ENCODE assay signal across 8 cellular contexts in genomic region chrX:65528705-65529340, GRCh38. TPM values are rescaled to one million over a fixed set of nuclear protein-coding genes. Genes with fewer than 3 reads are reported as not detected.
A peak's percentile ranks its signal among the peaks of the same experiment; 100 is the strongest.
DNase-seq lines count a peak whose midpoint lies in the region; ATAC-seq, FAIRE-seq and TF ChIP-seq lines count a peak whose summit lies in the region.

No MANE protein-coding gene starts in this region.

- peak; percentile 57 for ATAC-seq in left colon

- no peak overlapping the region for H3K27ac Mint-ChIP-seq in T-helper 2 cell treated with Interferon-gamma antibody and Interleukin-4, amounts not matched to agents 5 μg/mL and 100 μg/mL, for 36 hours
- no peak overlapping the region for H3K27ac Mint-ChIP-seq in brain

- peaks cover 11% of the 10 kb centered on the region for H3K36me3 Mint-ChIP-seq in T-helper 2 cell treated with Interferon-gamma antibody and Interleukin-4, amounts not matched to agents 5 μg/mL and 100 μg/mL, for 36 hours (ENCODE audit: low read depth)
- H3K36me3 Mint-ChIP-seq in brain, result peaks cover 8% of the 10 kb centered on the region

- H3K9me3 Mint-ChIP-seq in T-helper 2 cell treated with Interferon-gamma antibody and Interleukin-4, amounts not matched to agents 5 μg/mL and 100 μg/mL, for 36 hours, result no peaks in the 10 kb centered on the region
- peaks cover 0 to 3% (median 0%) of the 10 kb centered on the region in 5 experiments for H3K9me3 Mint-ChIP-seq in brain

- H3K4me3 ChIP-seq in AG04449 (ENCODE audit: low read depth, low read length), result no peak overlapping the region

- no peaks in the 10 kb centered on the region for H3K27me3 Mint-ChIP-seq in T-helper 2 cell treated with Interferon-gamma antibody and Interleukin-4, amounts not matched to agents 5 μg/mL and 100 μg/mL, for 36 hours (ENCODE audit: low read depth)
- H3K27me3 Mint-ChIP-seq in brain, result no peaks in the 10 kb centered on the region

- DNase-seq in AG04449 (ENCODE audit: low read depth, low spot score), result no peak
- DNase-seq in GM12891 (ENCODE audit: insufficient read length, low spot score), result peak; percentile 13
- DNase-seq in HK-2 (ENCODE audit: unreplicated experiment), result peak; percentile 48
- peak; percentile 4 for DNase-seq in T-helper 2 cell treated with Interferon-gamma antibody and Interleukin-4, amounts not matched to agents 5 μg/mL and 100 μg/mL, for 36 hours (ENCODE audit: low spot score)
- peak in 1 of 2 donors; percentile 64 for DNase-seq in left colon
- peak; percentile 25 for DNase-seq in stimulated activated CD8-positive, alpha-beta memory T cell treated with anti-CD3 and anti-CD28 coated beads, Interleukin-15, amount 100 ng/mL, for 24 hours (ENCODE audit: low read depth)
- DNase-seq in pons (ENCODE audit: low spot score), result no peak

- intact Hi-C loops in left colon (cut with DNase I, micrococcal nuclease), result no loop called here

- TF ChIP-seq CTCF in AG04449 (IDR thresholded peaks at IDR 0.05; ENCODE audit: insufficient read depth, low read length, missing control alignments) (peak; percentile 87), brain (conservative IDR thresholded peaks at IDR 0.05) (peak; percentile 79 to 89)

- no peak overlapping the region for H3K4me3 Mint-ChIP-seq in T-helper 2 cell treated with Interferon-gamma antibody and Interleukin-4, amounts not matched to agents 5 μg/mL and 100 μg/mL, for 36 hours
- no peak overlapping the region for H3K4me3 Mint-ChIP-seq in brain

- CTCF ChIA-PET in AG04449 (lab: Yijun Ruan, JAX), result interaction anchor here (0.9 to 2.2 kb wide), 9 partner anchors 8 to 1599 kb away, joined by 3 to 20 read pairs (median 4); no protein-coding TSS in a partner anchor

- FAIRE-seq in GM12891 (lab: Jason Lieb, UNC), result peak; percentile 70

- peaks cover 10% of the 10 kb centered on the region for H3K4me1 Mint-ChIP-seq in T-helper 2 cell treated with Interferon-gamma antibody and Interleukin-4, amounts not matched to agents 5 μg/mL and 100 μg/mL, for 36 hours (ENCODE audit: low read depth)
- H3K4me1 Mint-ChIP-seq in brain, result peaks cover 12% of the 10 kb centered on the region

- TF ChIP-seq POLR2A in GM12891 (IDR thresholded peaks at IDR 0.05; ENCODE audit: low read depth, low read length), result no peak

- POLR2A ChIA-PET in AG04449 (lab: Yijun Ruan, JAX), result no interaction called here

TF ChIP-seq in GM12891, 5 proteins besides CTCF, POLR2A, EP300 and RAD21:
- no peak for TF ChIP-seq POU2F2 (IDR thresholded peaks at IDR 0.05; ENCODE audit: low read depth, low read length)
- no peak for TF ChIP-seq SPI1 (IDR thresholded peaks at IDR 0.05; ENCODE audit: low read depth, low read length)
- no peak for TF ChIP-seq PAX5 (IDR thresholded peaks at IDR 0.05; ENCODE audit: insufficient read depth, low read length, severe bottlenecking)
- no peak for TF ChIP-seq TAF1 (IDR thresholded peaks at IDR 0.05; ENCODE audit: low read depth, low read length)
- TF ChIP-seq POLR2AphosphoS5 (IDR thresholded peaks at IDR 0.05; ENCODE audit: low read depth, low read length), result no peak
TF ChIP-seq in GM12891: peak in this region for 0.

RNA-seq across cellular contexts. Expression of gene LAS1L, which starts 5.8 kb away (rescaled TPM):
- 38.1 TPM for polyA plus RNA-seq in GM12891 (2012; ENCODE audit: low read depth, missing spikeins)
- 63.2 TPM for polyA plus RNA-seq in brain (ENCODE audit: insufficient read depth, low read depth, low replicate concordance)
- total RNA-seq in left colon, result 10 to 100 TPM; 13.8 to 17.3 TPM

Comparison
In these comparisons a context has a peak if more than half of its experiments do, and no peak if none do; other contexts are left out.
1. DNase-seq: peak in GM12891 (single experiment), HK-2 (single experiment), T-helper 2 cell treated with Interferon-gamma antibody and Interleukin-4, amounts not matched to agents 5 μg/mL and 100 μg/mL, for 36 hours (single experiment) and stimulated activated CD8-positive, alpha-beta memory T cell treated with anti-CD3 and anti-CD28 coated beads, Interleukin-15, amount 100 ng/mL, for 24 hours (single experiment); none in AG04449 (single experiment) and pons (single experiment).